1 cellular context compared by ENCODE assay signal in the genomic region with DNA sequence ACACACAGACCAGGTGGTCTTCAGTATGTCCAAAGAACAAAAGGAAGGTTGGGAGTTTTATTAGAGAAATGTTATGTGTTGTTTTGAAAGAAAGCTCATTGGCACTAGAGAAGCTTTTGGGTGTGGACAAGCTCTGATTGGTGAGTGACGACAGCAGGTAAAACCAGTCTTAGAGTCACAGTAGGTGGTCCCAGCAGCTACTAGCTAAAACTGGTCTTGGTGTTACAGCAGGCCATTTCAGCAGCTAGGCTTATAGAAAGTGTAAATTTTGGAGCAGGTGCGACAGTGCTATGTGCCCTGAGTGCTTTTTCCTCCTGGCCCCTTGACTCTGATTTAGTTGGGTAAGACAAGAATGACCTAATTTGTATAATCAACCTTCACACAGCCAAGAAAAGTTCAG.
TF ChIP-seq lines count a peak whose summit lies in the region.

No MANE protein-coding gene starts in this region.

TF ChIP-seq in GM23338, 12 proteins besides CTCF, POLR2A, EP300 and RAD21 (continued from another document):
- TF ChIP-seq, protein P1, sequence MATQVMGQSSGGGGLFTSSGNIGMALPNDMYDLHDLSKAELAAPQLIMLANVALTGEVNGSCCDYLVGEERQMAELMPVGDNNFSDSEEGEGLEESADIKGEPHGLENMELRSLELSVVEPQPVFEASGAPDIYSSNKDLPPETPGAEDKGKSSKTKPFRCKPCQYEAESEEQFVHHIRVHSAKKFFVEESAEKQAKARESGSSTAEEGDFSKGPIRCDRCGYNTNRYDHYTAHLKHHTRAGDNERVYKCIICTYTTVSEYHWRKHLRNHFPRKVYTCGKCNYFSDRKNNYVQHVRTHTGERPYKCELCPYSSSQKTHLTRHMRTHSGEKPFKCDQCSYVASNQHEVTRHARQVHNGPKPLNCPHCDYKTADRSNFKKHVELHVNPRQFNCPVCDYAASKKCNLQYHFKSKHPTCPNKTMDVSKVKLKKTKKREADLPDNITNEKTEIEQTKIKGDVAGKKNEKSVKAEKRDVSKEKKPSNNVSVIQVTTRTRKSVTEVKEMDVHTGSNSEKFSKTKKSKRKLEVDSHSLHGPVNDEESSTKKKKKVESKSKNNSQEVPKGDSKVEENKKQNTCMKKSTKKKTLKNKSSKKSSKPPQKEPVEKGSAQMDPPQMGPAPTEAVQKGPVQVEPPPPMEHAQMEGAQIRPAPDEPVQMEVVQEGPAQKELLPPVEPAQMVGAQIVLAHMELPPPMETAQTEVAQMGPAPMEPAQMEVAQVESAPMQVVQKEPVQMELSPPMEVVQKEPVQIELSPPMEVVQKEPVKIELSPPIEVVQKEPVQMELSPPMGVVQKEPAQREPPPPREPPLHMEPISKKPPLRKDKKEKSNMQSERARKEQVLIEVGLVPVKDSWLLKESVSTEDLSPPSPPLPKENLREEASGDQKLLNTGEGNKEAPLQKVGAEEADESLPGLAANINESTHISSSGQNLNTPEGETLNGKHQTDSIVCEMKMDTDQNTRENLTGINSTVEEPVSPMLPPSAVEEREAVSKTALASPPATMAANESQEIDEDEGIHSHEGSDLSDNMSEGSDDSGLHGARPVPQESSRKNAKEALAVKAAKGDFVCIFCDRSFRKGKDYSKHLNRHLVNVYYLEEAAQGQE (IDR thresholded peaks at IDR 0.05; ENCODE audit: unreplicated experiment), result no peak
- no peak for TF ChIP-seq POLR2AphosphoS5 (IDR thresholded peaks at IDR 0.05; ENCODE audit: low read depth)
- TF ChIP-seq, protein P2, sequence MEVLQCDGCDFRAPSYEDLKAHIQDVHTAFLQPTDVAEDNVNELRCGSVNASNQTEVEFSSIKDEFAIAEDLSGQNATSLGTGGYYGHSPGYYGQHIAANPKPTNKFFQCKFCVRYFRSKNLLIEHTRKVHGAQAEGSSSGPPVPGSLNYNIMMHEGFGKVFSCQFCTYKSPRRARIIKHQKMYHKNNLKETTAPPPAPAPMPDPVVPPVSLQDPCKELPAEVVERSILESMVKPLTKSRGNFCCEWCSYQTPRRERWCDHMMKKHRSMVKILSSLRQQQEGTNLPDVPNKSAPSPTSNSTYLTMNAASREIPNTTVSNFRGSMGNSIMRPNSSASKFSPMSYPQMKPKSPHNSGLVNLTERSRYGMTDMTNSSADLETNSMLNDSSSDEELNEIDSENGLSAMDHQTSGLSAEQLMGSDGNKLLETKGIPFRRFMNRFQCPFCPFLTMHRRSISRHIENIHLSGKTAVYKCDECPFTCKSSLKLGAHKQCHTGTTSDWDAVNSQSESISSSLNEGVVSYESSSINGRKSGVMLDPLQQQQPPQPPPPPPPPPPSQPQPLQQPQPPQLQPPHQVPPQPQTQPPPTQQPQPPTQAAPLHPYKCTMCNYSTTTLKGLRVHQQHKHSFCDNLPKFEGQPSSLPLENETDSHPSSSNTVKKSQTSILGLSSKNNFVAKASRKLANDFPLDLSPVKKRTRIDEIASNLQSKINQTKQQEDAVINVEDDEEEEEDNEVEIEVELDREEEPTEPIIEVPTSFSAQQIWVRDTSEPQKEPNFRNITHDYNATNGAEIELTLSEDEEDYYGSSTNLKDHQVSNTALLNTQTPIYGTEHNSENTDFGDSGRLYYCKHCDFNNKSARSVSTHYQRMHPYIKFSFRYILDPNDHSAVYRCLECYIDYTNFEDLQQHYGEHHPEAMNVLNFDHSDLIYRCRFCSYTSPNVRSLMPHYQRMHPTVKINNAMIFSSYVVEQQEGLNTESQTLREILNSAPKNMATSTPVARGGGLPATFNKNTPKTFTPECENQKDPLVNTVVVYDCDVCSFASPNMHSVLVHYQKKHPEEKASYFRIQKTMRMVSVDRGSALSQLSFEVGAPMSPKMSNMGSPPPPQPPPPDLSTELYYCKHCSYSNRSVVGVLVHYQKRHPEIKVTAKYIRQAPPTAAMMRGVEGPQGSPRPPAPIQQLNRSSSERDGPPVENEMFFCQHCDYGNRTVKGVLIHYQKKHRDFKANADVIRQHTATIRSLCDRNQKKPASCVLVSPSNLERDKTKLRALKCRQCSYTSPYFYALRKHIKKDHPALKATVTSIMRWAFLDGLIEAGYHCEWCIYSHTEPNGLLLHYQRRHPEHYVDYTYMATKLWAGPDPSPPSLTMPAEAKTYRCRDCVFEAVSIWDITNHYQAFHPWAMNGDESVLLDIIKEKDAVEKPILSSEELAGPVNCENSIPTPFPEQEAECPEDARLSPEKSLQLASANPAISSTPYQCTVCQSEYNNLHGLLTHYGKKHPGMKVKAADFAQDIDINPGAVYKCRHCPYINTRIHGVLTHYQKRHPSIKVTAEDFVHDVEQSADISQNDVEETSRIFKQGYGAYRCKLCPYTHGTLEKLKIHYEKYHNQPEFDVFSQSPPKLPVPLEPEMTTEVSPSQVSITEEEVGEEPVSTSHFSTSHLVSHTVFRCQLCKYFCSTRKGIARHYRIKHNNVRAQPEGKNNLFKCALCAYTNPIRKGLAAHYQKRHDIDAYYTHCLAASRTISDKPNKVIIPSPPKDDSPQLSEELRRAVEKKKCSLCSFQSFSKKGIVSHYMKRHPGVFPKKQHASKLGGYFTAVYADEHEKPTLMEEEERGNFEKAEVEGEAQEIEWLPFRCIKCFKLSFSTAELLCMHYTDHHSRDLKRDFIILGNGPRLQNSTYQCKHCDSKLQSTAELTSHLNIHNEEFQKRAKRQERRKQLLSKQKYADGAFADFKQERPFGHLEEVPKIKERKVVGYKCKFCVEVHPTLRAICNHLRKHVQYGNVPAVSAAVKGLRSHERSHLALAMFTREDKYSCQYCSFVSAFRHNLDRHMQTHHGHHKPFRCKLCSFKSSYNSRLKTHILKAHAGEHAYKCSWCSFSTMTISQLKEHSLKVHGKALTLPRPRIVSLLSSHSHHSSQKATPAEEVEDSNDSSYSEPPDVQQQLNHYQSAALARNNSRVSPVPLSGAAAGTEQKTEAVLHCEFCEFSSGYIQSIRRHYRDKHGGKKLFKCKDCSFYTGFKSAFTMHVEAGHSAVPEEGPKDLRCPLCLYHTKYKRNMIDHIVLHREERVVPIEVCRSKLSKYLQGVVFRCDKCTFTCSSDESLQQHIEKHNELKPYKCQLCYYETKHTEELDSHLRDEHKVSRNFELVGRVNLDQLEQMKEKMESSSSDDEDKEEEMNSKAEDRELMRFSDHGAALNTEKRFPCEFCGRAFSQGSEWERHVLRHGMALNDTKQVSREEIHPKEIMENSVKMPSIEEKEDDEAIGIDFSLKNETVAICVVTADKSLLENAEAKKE (CRISPR knock-in tag; IDR thresholded peaks at IDR 0.05), result no peak
- TF ChIP-seq EZH2 (IDR thresholded peaks at IDR 0.05; ENCODE audit: low read depth, unreplicated experiment), result no peak
- TF ChIP-seq ZNF331 (CRISPR knock-in tag; IDR thresholded peaks at IDR 0.05; ENCODE audit: low read depth), result no peak
- no peak for TF ChIP-seq JUNB (IDR thresholded peaks at IDR 0.05; ENCODE audit: unreplicated experiment)
